ENCODE assay signal across 9 cellular contexts in genomic region chr5:139342423-139342723, GRCh38. TPM values are rescaled to one million over a fixed set of nuclear protein-coding genes. Genes with fewer than 3 reads are reported as not detected.
DNase-seq lines count a peak whose midpoint lies in the region; ATAC-seq and TF ChIP-seq lines count a peak whose summit lies in the region.
"Had no signal": no experiment of that assay in that cellular context is flagged by ENCODE, and none has a peak within 500 bp of the region (broad histone marks: within the 10 kb centered on the region; RNA-seq: fewer than 3 reads in every experiment).

No MANE protein-coding gene starts in this region.

- DNase-seq in activated CD4-positive, alpha-beta T cell treated with anti-CD3 and anti-CD28 coated beads, Interleukin-2, amount 10 ng/mL, durations not matched to agents 24 days and 14 days: no peak
- DNase-seq in activated CD4-positive, alpha-beta T cell treated with anti-CD3 and anti-CD28 coated beads, Interleukin-2, amount 50 U/mL, for 48 hours: no peak
- no peak for DNase-seq in astrocyte of the spinal cord (ENCODE audit: low read depth, low spot score)
- no peak for DNase-seq in mucosa of descending colon
- DNase-seq in cerebellar nuclear complex (lab: John Stamatoyannopoulos, UW): no peak
- no peak for DNase-seq in central memory CD4-positive, alpha-beta T cell

- intact Hi-C loops in activated CD4-positive, alpha-beta T cell treated with anti-CD3 and anti-CD28 coated beads, Interleukin-2, amount 10 ng/mL, durations not matched to agents 24 days and 14 days (cut with micrococcal nuclease): loop anchor here (2.0 to 5.0 kb wide), 2 partner anchors 175 to 218 kb away; partner anchors contain the start of gene UBE2D2
- intact Hi-C loops in mucosa of descending colon (cut with DNase I, micrococcal nuclease): no loop called here

- peaks cover 28% of the 10 kb centered on the region for H3K36me3 Mint-ChIP-seq in activated CD4-positive, alpha-beta T cell treated with anti-CD3 and anti-CD28 coated beads, Interleukin-2, amount 10 ng/mL, durations not matched to agents 24 days and 14 days (ENCODE audit: low read depth)

- H3K36me3 ChIP-seq in mucosa of descending colon (ENCODE audit: low read depth): no peaks in the 10 kb centered on the region

- H3K27ac Mint-ChIP-seq in activated CD4-positive, alpha-beta T cell treated with anti-CD3 and anti-CD28 coated beads, Interleukin-2, amount 10 ng/mL, durations not matched to agents 24 days and 14 days: peak overlapping the region; percentile 100

- H3K4me3 Mint-ChIP-seq in activated CD4-positive, alpha-beta T cell treated with anti-CD3 and anti-CD28 coated beads, Interleukin-2, amount 10 ng/mL, durations not matched to agents 24 days and 14 days: peak overlapping the region; percentile 97

- H3K4me1 ChIP-seq in mucosa of descending colon (ENCODE audit: low read depth): peaks cover 19% of the 10 kb centered on the region

- peaks cover 40% of the 10 kb centered on the region for H3K4me1 Mint-ChIP-seq in activated CD4-positive, alpha-beta T cell treated with anti-CD3 and anti-CD28 coated beads, Interleukin-2, amount 10 ng/mL, durations not matched to agents 24 days and 14 days

- H3K9me3 Mint-ChIP-seq in activated CD4-positive, alpha-beta T cell treated with anti-CD3 and anti-CD28 coated beads, Interleukin-2, amount 10 ng/mL, durations not matched to agents 24 days and 14 days: no peaks in the 10 kb centered on the region

- H3K9me3 ChIP-seq in mucosa of descending colon: no peaks in the 10 kb centered on the region

- no peaks in the 10 kb centered on the region for H3K27me3 Mint-ChIP-seq in activated CD4-positive, alpha-beta T cell treated with anti-CD3 and anti-CD28 coated beads, Interleukin-2, amount 10 ng/mL, durations not matched to agents 24 days and 14 days

- ATAC-seq in HG03521 (IDR thresholded peaks at IDR 0.05; ENCODE audit: unreplicated experiment) (peak; percentile 44), mucosa of descending colon (no peak), HG03095 (IDR thresholded peaks at IDR 0.05; ENCODE audit: unreplicated experiment) (no peak)

- TF ChIP-seq CTCF in astrocyte of the spinal cord (IDR thresholded peaks at IDR 0.05; ENCODE audit: low read depth, low read length) (no peak), mucosa of descending colon (IDR thresholded peaks at IDR 0.05) (no peak)

- in situ Hi-C loops in astrocyte of the spinal cord (cut with HindIII; ENCODE audit: low sequenced_read_pairs): no loop called here

- H3K4me3 ChIP-seq in astrocyte of the spinal cord (ENCODE audit: low read depth, low read length): peak overlapping the region; percentile 98
- H3K4me3 ChIP-seq in mucosa of descending colon: peak overlapping the region; percentile 76

RNA-seq across cellular contexts. Expression of gene PAIP2, which starts 0.7 kb away (rescaled TPM):
- total RNA-seq in activated CD4-positive, alpha-beta T cell treated with anti-CD3 and anti-CD28 coated beads, Interleukin-2, amount 10 ng/mL, durations not matched to agents 24 days and 14 days: 83.3 and 93.8 TPM in 2 replicates
- total RNA-seq in mucosa of descending colon: 10 to 100 TPM; 42.1 to 85.1 (median 44.5) TPM

RNA-seq across cellular contexts. Expression of gene SLC23A1, which starts 40.7 kb away (rescaled TPM):
- 1.8 and 2.1 TPM in 2 replicates for total RNA-seq in activated CD4-positive, alpha-beta T cell treated with anti-CD3 and anti-CD28 coated beads, Interleukin-2, amount 10 ng/mL, durations not matched to agents 24 days and 14 days
- 1 to 10 TPM; 2.5 to 9.0 (median 5.1) TPM for total RNA-seq in mucosa of descending colon
- total RNA-seq: glomerular endothelial cell had no signal

RNA-seq across cellular contexts. Expression of gene MZB1, which starts 47.3 kb away (rescaled TPM):
- 28.3 and 29.1 TPM in 2 replicates for total RNA-seq in activated CD4-positive, alpha-beta T cell treated with anti-CD3 and anti-CD28 coated beads, Interleukin-2, amount 10 ng/mL, durations not matched to agents 24 days and 14 days
- total RNA-seq in mucosa of descending colon: 10 to 100 TPM in 2 of 3 donors, 1 to 10 TPM in 1; 5.6 to 23.7 (median 10.2) TPM

RNA-seq across cellular contexts. Expression of gene MATR3, which starts 48.8 kb away (rescaled TPM):
- 243 and 258 TPM in 2 replicates for total RNA-seq in activated CD4-positive, alpha-beta T cell treated with anti-CD3 and anti-CD28 coated beads, Interleukin-2, amount 10 ng/mL, durations not matched to agents 24 days and 14 days
- 100 to 1,000 TPM; 112 to 165 (median 136) TPM for total RNA-seq in mucosa of descending colon

RNA-seq across cellular contexts. Expression of gene PROB1, which starts 52.5 kb away (rescaled TPM):
- total RNA-seq in activated CD4-positive, alpha-beta T cell treated with anti-CD3 and anti-CD28 coated beads, Interleukin-2, amount 10 ng/mL, durations not matched to agents 24 days and 14 days: 8.4 and 9.2 TPM in 2 replicates
- under 1 TPM; 0.58 to 0.98 (median 0.94) TPM for total RNA-seq in mucosa of descending colon
